Comparison of ENCODE assay signal across 8 cellular contexts in the genomic region with DNA sequence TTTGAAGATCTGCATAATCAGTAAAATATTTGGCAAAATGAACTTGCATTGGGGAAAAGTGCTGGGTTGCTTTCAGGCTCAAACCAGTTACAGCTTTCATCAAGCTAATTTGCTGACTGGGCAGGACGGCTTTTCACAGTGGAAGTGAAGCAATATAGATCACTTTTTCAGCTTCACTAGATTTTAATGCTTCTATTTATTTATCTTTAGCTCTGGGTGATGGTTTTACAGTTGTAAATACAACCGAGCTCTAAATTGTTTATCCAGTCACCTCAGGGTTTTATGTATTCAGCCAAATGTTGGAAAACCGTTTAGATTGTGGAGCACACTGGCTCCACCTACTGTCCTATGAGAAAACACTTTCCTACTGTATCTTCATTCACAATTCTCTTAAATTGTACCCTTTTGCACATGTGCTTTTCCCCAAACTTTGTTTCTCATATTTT. TPM values are rescaled to one million over a fixed set of nuclear protein-coding genes. Genes with fewer than 3 reads are reported as not detected.
DNase-seq lines count a peak whose midpoint lies in the region; ATAC-seq and TF ChIP-seq lines count a peak whose summit lies in the region.

No MANE protein-coding gene starts in this region.

- peak; percentile 66 for ATAC-seq in omental fat pad (ENCODE audit: low FRiP score)
- no peak for ATAC-seq in GM21528 (IDR thresholded peaks at IDR 0.05; ENCODE audit: low FRiP score, unreplicated experiment)
- ATAC-seq in HG02610 (IDR thresholded peaks at IDR 0.05; ENCODE audit: unreplicated experiment) = no peak

- CTCF ChIA-PET in activated naive CD4-positive, alpha-beta T cell treated with anti-CD3 and anti-CD28 coated beads, Interleukin-2, amount 10 ng/mL, durations not matched to agents 7 days and 5 days (lab: Charles Lee) = interaction anchor here (0.6 to 4.9 kb wide), 34 partner anchors 9 to 197 kb away, joined by 3 to 107 read pairs (median 4); no protein-coding TSS in a partner anchor

- peak; percentile 84 for TF ChIP-seq CTCF in fibroblast of pulmonary artery (IDR thresholded peaks at IDR 0.05; ENCODE audit: low read length, missing control alignments)
- no peak for TF ChIP-seq CTCF in omental fat pad (IDR thresholded peaks at IDR 0.05)

- H3K36me3 Mint-ChIP-seq in activated naive CD4-positive, alpha-beta T cell treated with anti-CD3 and anti-CD28 coated beads, Interleukin-2, amount 10 ng/mL, durations not matched to agents 7 days and 5 days = no peaks in the 10 kb centered on the region

- H3K27me3 Mint-ChIP-seq in activated naive CD4-positive, alpha-beta T cell treated with anti-CD3 and anti-CD28 coated beads, Interleukin-2, amount 10 ng/mL, durations not matched to agents 7 days and 5 days = no peaks in the 10 kb centered on the region

- peak; percentile 21 for DNase-seq in activated naive CD4-positive, alpha-beta T cell treated with anti-CD3 and anti-CD28 coated beads, Interleukin-2, amount 10 ng/mL, durations not matched to agents 7 days and 5 days
- no peak for DNase-seq in activated naive CD4-positive, alpha-beta T cell (lab: John Stamatoyannopoulos, UW)
- DNase-seq in NCI-H146 treated with DMSO at 0.1 percent for 48 hours (lab: John Stamatoyannopoulos, UW; ENCODE audit: unreplicated experiment) (peak; percentile 42), SW 1271 (lab: John Stamatoyannopoulos, UW) (peak; percentile 2 to 62), fibroblast of pulmonary artery (ENCODE audit: low read depth) (peak; percentile 78), omental fat pad (ENCODE audit: low spot score) (no peak)

- no peaks in the 10 kb centered on the region for H3K9me3 Mint-ChIP-seq in activated naive CD4-positive, alpha-beta T cell treated with anti-CD3 and anti-CD28 coated beads, Interleukin-2, amount 10 ng/mL, durations not matched to agents 7 days and 5 days

- H3K27ac Mint-ChIP-seq in activated naive CD4-positive, alpha-beta T cell treated with anti-CD3 and anti-CD28 coated beads, Interleukin-2, amount 10 ng/mL, durations not matched to agents 7 days and 5 days = no peak overlapping the region

- no peak overlapping the region for H3K4me3 ChIP-seq in fibroblast of pulmonary artery (replicated peaks; ENCODE audit: low read depth, low read length)

- H3K4me3 Mint-ChIP-seq in activated naive CD4-positive, alpha-beta T cell treated with anti-CD3 and anti-CD28 coated beads, Interleukin-2, amount 10 ng/mL, durations not matched to agents 7 days and 5 days = no peak overlapping the region

- peaks cover 5% of the 10 kb centered on the region for H3K4me1 Mint-ChIP-seq in activated naive CD4-positive, alpha-beta T cell treated with anti-CD3 and anti-CD28 coated beads, Interleukin-2, amount 10 ng/mL, durations not matched to agents 7 days and 5 days

RNA-seq across cellular contexts. Expression of gene ACER3, which starts 58.2 kb away (rescaled TPM):
- 10 to 100 TPM; 19.0 to 26.6 (median 22.0) TPM for total RNA-seq in omental fat pad

Comparison
In these comparisons a context has a peak if more than half of its experiments do, and no peak if none do; other contexts are left out.
1. DNase-seq: peak in activated naive CD4-positive, alpha-beta T cell treated with anti-CD3 and anti-CD28 coated beads, Interleukin-2, amount 10 ng/mL, durations not matched to agents 7 days and 5 days (single experiment), NCI-H146 treated with DMSO at 0.1 percent for 48 hours (single experiment), SW 1271 (2 of 2) and fibroblast of pulmonary artery (single experiment); none in activated naive CD4-positive, alpha-beta T cell (0 of 4) and omental fat pad (single experiment).